ENCODE assay signal across 11 cellular contexts in the genomic region with DNA sequence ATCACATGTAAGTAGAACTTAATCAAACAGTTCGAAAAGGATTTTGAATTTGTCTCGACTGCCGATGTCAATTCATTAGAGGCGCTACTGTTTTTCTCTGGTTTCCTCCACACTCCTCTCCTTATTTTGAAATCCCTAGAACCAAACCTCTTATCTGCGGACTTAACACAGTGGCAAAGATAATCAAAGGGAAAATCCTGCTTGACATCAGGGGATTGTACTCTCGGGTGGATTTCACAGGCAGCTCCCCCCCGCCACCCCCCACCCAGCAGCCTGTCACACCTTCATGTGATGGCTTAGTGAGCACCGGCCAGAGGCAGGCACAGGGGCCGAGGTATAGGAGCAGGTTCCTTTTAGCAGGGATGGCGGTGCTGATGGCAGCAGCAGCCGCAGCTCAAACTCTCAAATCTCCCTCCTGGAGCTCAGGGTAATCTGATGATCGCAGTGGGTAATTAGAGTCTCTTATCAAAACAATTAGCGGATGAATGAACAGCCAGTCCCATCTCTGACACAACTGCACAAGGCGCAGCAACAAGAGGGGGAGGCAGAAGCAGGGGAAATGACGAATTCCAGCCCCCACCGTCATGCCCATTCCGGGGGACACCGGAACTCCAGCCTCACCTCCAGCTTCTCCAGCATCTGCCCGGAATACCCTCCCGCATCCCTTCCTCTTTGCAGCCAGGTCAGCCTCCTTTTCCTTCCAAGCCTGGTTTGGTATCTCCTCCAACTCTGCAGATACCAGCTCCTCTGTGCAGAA.
DNase-seq lines count a peak whose midpoint lies in the region; ATAC-seq and TF ChIP-seq lines count a peak whose summit lies in the region.
"Had no signal": no experiment of that assay in that cellular context is flagged by ENCODE, and none has a peak within 500 bp of the region (broad histone marks: within the 10 kb centered on the region; RNA-seq: fewer than 3 reads in every experiment).

No MANE protein-coding gene starts in this region.

- no peak for DNase-seq in right lobe of liver
- DNase-seq in natural killer cell treated with Interleukin-12 subunit alpha and Interleukin-12 subunit beta and Interleukin-15 and Interleukin-18, amount 100 ng/mL, for 72 hours (ENCODE audit: low spot score): no peak
- no peak for DNase-seq in vagina (ENCODE audit: extremely low spot score in 2 of 2)
- no peak for DNase-seq in T-helper 9 cell
- no peak for DNase-seq in activated effector memory CD4-positive, alpha-beta T cell treated with anti-CD3 and anti-CD28 coated beads, Interleukin-2, amount 50 U/mL, for 16 hours
- no peak for DNase-seq in mucosa of gallbladder (ENCODE audit: low spot score)
- DNase-seq: effector CD4-positive, alpha-beta T cell; stimulated activated naive CD4-positive, alpha-beta T cell treated with Interleukin-2 at 50 U/mL for 16 hours had no signal

- H3K4me3 ChIP-seq in liver (ENCODE audit: low read depth in 1 of 3, low read length in 3 of 3): no peak overlapping the region
- no peak overlapping the region for H3K4me3 ChIP-seq in right lobe of liver
- H3K4me3 ChIP-seq in duodenal mucosa (ENCODE audit: low read depth in 1 of 2, low read length in 2 of 2): no peak overlapping the region
- no peak overlapping the region for H3K4me3 ChIP-seq in vagina
- H3K4me3 ChIP-seq: BLaER1 treated with 17β-estradiol and CSF1 and Interleukin-3, amounts not matched to agents 10 nM and 100 nM had no signal

- peaks cover 11 to 24% (median 20%) of the 10 kb centered on the region in 4 donors for H3K4me1 ChIP-seq in liver (ENCODE audit: control insufficient read depth in 4 of 4, insufficient read depth in 4 of 4, low read length in 3 of 4)
- H3K4me1 ChIP-seq in right lobe of liver: peaks cover 0 to 22% (median 10%) of the 10 kb centered on the region in 4 donors
- peaks cover 49 to 59% of the 10 kb centered on the region in 2 donors for H3K4me1 ChIP-seq in duodenal mucosa (ENCODE audit: control insufficient read depth in 1 of 2, insufficient read depth in 2 of 2, low read length in 2 of 2)
- peaks cover 100% of the 10 kb centered on the region for H3K4me1 ChIP-seq in vagina

- H3K4me3 Mint-ChIP-seq in natural killer cell treated with Interleukin-12 subunit alpha and Interleukin-12 subunit beta and Interleukin-15 and Interleukin-18, amount 100 ng/mL, for 72 hours: no peak overlapping the region

- H3K9ac ChIP-seq in liver (ENCODE audit: low read depth in 1 of 2, low read length in 2 of 2) (no peak overlapping the region), duodenal mucosa (ENCODE audit: low read depth in 1 of 2, low read length in 2 of 2) (no peak overlapping the region)

- no peaks in the 10 kb centered on the region for H3K9me3 Mint-ChIP-seq in natural killer cell treated with Interleukin-12 subunit alpha and Interleukin-12 subunit beta and Interleukin-15 and Interleukin-18, amount 100 ng/mL, for 72 hours

- intact Hi-C loops in right lobe of liver (cut with DNase I) (no loop called here), vagina (cut with DNase I) (loop anchor here (5.0 to 10.0 kb wide), 2 partner anchors 54 to 79 kb away; a partner anchor contains a TSS)

- no peaks in the 10 kb centered on the region for H3K27me3 Mint-ChIP-seq in natural killer cell treated with Interleukin-12 subunit alpha and Interleukin-12 subunit beta and Interleukin-15 and Interleukin-18, amount 100 ng/mL, for 72 hours

- peaks cover 55 to 60% of the 10 kb centered on the region in 2 donors for H3K4me1 Mint-ChIP-seq in natural killer cell treated with Interleukin-12 subunit alpha and Interleukin-12 subunit beta and Interleukin-15 and Interleukin-18, amount 100 ng/mL, for 72 hours (ENCODE audit: low read depth in 2 of 2)

- H3K27ac ChIP-seq in liver (ENCODE audit: low read depth in 1 of 2, low read length in 2 of 2) (peak overlapping the region; percentile 16 to 19), right lobe of liver (no peak overlapping the region), duodenal mucosa (ENCODE audit: low read depth, low read length) (peak overlapping the region; percentile 11), vagina (peak overlapping the region; percentile 74)

- TF ChIP-seq POLR2A in right lobe of liver (IDR thresholded peaks at IDR 0.05): no peak
- no peak for TF ChIP-seq POLR2A in vagina (IDR thresholded peaks at IDR 0.05)

- no peak for TF ChIP-seq CTCF in liver (IDR thresholded peaks at IDR 0.05; ENCODE audit: low read depth, low read length, missing input control)
- TF ChIP-seq CTCF in right lobe of liver (IDR thresholded peaks at IDR 0.05): no peak
- no peak for TF ChIP-seq CTCF in vagina (IDR thresholded peaks at IDR 0.05)

- H3K36me3 Mint-ChIP-seq in natural killer cell treated with Interleukin-12 subunit alpha and Interleukin-12 subunit beta and Interleukin-15 and Interleukin-18, amount 100 ng/mL, for 72 hours: no peaks in the 10 kb centered on the region

- ATAC-seq in right lobe of liver: no peak
- ATAC-seq in natural killer cell treated with Interleukin-12 subunit alpha and Interleukin-12 subunit beta and Interleukin-15 and Interleukin-18, amount 100 ng/mL, for 72 hours: no peak

- WGBS in liver: 89% methylated on average over 20 of the region's 20 CpGs
- WGBS in right lobe of liver (ENCODE audit: insufficient coverage, low coverage, low lambda C conversion rate, missing lambda C conversion rate): 91% methylated on average over 9 of the region's 20 CpGs

- H3K36me3 ChIP-seq in liver (ENCODE audit: control insufficient read depth in 4 of 4, insufficient read depth in 3 of 4, low read depth in 1 of 4, low read length in 3 of 4): peaks cover 0 to 4% (median 0%) of the 10 kb centered on the region in 4 donors
- no peaks in the 10 kb centered on the region for H3K36me3 ChIP-seq in right lobe of liver
- peaks cover 0 to 8% of the 10 kb centered on the region in 2 donors for H3K36me3 ChIP-seq in duodenal mucosa (ENCODE audit: control insufficient read depth in 1 of 2, insufficient read depth in 2 of 2, low read length in 2 of 2)
- H3K36me3 ChIP-seq in vagina: no peaks in the 10 kb centered on the region

- H3K27me3 ChIP-seq in liver (ENCODE audit: control insufficient read depth in 4 of 4, insufficient read depth in 4 of 4, low read length in 3 of 4): no peaks in the 10 kb centered on the region
- no peaks in the 10 kb centered on the region for H3K27me3 ChIP-seq in right lobe of liver
- H3K27me3 ChIP-seq in duodenal mucosa (ENCODE audit: control insufficient read depth in 1 of 2, insufficient read depth in 2 of 2, low read length in 2 of 2): no peaks in the 10 kb centered on the region
- H3K27me3 ChIP-seq in vagina: no peaks in the 10 kb centered on the region
- H3K27me3 ChIP-seq: BLaER1 treated with 17β-estradiol and CSF1 and Interleukin-3, amounts not matched to agents 10 nM and 100 nM had no signal

- TF ChIP-seq RAD21 in liver (IDR thresholded peaks at IDR 0.05): no peak

- H3K9me3 ChIP-seq in liver (ENCODE audit: control insufficient read depth in 4 of 4, low read length in 3 of 4): no peaks in the 10 kb centered on the region
- H3K9me3 ChIP-seq in right lobe of liver: no peaks in the 10 kb centered on the region
- no peaks in the 10 kb centered on the region for H3K9me3 ChIP-seq in duodenal mucosa (ENCODE audit: control insufficient read depth in 1 of 2, low read length in 2 of 2)
- no peaks in the 10 kb centered on the region for H3K9me3 ChIP-seq in vagina
- H3K9me3 ChIP-seq: BLaER1 treated with 17β-estradiol and CSF1 and Interleukin-3, amounts not matched to agents 10 nM and 100 nM had no signal

- H3K27ac Mint-ChIP-seq in natural killer cell treated with Interleukin-12 subunit alpha and Interleukin-12 subunit beta and Interleukin-15 and Interleukin-18, amount 100 ng/mL, for 72 hours: peak overlapping the region; percentile 31 to 83

TF ChIP-seq in liver, 16 proteins besides CTCF, POLR2A, EP300 and RAD21:
- TF ChIP-seq RXRA (IDR thresholded peaks at IDR 0.05): no peak
- TF ChIP-seq, protein P1, sequence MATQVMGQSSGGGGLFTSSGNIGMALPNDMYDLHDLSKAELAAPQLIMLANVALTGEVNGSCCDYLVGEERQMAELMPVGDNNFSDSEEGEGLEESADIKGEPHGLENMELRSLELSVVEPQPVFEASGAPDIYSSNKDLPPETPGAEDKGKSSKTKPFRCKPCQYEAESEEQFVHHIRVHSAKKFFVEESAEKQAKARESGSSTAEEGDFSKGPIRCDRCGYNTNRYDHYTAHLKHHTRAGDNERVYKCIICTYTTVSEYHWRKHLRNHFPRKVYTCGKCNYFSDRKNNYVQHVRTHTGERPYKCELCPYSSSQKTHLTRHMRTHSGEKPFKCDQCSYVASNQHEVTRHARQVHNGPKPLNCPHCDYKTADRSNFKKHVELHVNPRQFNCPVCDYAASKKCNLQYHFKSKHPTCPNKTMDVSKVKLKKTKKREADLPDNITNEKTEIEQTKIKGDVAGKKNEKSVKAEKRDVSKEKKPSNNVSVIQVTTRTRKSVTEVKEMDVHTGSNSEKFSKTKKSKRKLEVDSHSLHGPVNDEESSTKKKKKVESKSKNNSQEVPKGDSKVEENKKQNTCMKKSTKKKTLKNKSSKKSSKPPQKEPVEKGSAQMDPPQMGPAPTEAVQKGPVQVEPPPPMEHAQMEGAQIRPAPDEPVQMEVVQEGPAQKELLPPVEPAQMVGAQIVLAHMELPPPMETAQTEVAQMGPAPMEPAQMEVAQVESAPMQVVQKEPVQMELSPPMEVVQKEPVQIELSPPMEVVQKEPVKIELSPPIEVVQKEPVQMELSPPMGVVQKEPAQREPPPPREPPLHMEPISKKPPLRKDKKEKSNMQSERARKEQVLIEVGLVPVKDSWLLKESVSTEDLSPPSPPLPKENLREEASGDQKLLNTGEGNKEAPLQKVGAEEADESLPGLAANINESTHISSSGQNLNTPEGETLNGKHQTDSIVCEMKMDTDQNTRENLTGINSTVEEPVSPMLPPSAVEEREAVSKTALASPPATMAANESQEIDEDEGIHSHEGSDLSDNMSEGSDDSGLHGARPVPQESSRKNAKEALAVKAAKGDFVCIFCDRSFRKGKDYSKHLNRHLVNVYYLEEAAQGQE (IDR thresholded peaks at IDR 0.05): no peak
- TF ChIP-seq HNF4G (IDR thresholded peaks at IDR 0.05): no peak
- TF ChIP-seq YY1 (IDR thresholded peaks at IDR 0.05): no peak
- TF ChIP-seq FOXA1 (IDR thresholded peaks at IDR 0.05): no peak
- no peak for TF ChIP-seq JUND (IDR thresholded peaks at IDR 0.05)
- TF ChIP-seq SP1 (IDR thresholded peaks at IDR 0.05): no peak
- TF ChIP-seq EGR1 (IDR thresholded peaks at IDR 0.05; ENCODE audit: low read depth in 2 of 2): no peak
- no peak for TF ChIP-seq HNF4A (conservative IDR thresholded peaks at IDR 0.05)
- TF ChIP-seq FOXA2 (IDR thresholded peaks at IDR 0.05): no peak
- TF ChIP-seq TAF1 (conservative IDR thresholded peaks at IDR 0.05): no peak
- TF ChIP-seq, protein P2, sequence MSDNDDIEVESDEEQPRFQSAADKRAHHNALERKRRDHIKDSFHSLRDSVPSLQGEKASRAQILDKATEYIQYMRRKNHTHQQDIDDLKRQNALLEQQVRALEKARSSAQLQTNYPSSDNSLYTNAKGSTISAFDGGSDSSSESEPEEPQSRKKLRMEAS (IDR thresholded peaks at IDR 0.05): no peak
TF ChIP-seq in liver: peak in this region for 0.

Comparison
In these comparisons a context has a peak if more than half of its experiments do, and no peak if none do; other contexts are left out.
1. H3K27ac ChIP-seq: peak in liver (2 of 2), duodenal mucosa (single experiment) and vagina (single experiment); none in right lobe of liver (0 of 3).